1 cellular context compared by ENCODE assay signal in genomic region chr13:30097695-30098094, GRCh38.
TF ChIP-seq lines count a peak whose summit lies in the region.

No MANE protein-coding gene starts in this region.

TF ChIP-seq in H1, 55 proteins besides CTCF, POLR2A, EP300 and RAD21:
- TF ChIP-seq NRF1 (IDR thresholded peaks at IDR 0.05; ENCODE audit: low read depth, low read length), result no peak
